31 cellular contexts compared by ENCODE assay signal in genomic region chr12:91576432-91576831, GRCh38.
"Had no signal": no experiment of that assay in that cellular context is flagged by ENCODE, and none has a peak within 500 bp of the region (broad histone marks: within the 10 kb centered on the region; RNA-seq: fewer than 3 reads in every experiment).

No MANE protein-coding gene starts in this region.

- ATAC-seq: activated CD8-positive, alpha-beta T cell treated with anti-CD3 and anti-CD28 coated beads for 36 hours; activated naive CD8-positive, alpha-beta T cell treated with anti-CD3 and anti-CD28 coated beads, Interleukin-2, amount 50 U/mL, for 24 hours; activated T-cell treated with anti-CD3 and anti-CD28 coated beads, Interleukin-2, amount 50 U/mL, for 4 hours; activated T-cell treated with anti-CD3 and anti-CD28 coated beads, Interleukin-2, amount 50 U/mL, for 72 hours; activated T-helper 17 cell treated with anti-CD3 and anti-CD28 coated beads, Interleukin-2, amount 50 U/mL, for 72 hours had no signal

- H3K27me3 ChIP-seq: ascending aorta, cardiac muscle cell had no signal

- FAIRE-seq: TTC549 had no signal

- H3K27ac ChIP-seq: ascending aorta, cardiac muscle cell, VCaP had no signal

- DNase-seq: activated B cell treated with CpG ODN at 0.5 μM for 24 hours; activated CD4-positive, alpha-beta memory T cell treated with anti-CD3 and anti-CD28 coated beads for 36 hours; activated CD4-positive, alpha-beta T cell treated with anti-CD3 and anti-CD28 coated beads for 4 hours; activated CD4-positive, alpha-beta T cell treated with anti-CD3 and anti-CD28 coated beads, Interleukin-2, amount 10 ng/mL, durations not matched to agents 24 days and 14 days; activated CD4-positive, alpha-beta T cell treated with anti-CD3 and anti-CD28 coated beads, Interleukin-2, amount 50 U/mL, for 1 hour; activated CD4-positive, alpha-beta T cell treated with anti-CD3 and anti-CD28 coated beads, Interleukin-2, amount 50 U/mL, for 4 hours; activated CD4-positive, CD25-positive, alpha-beta regulatory T cell treated with anti-CD3 and anti-CD28 coated beads, Interleukin-2, amount 50 U/mL, for 72 hours; activated CD8-positive, alpha-beta memory T cell treated with anti-CD3 and anti-CD28 coated beads, Interleukin-2, amount 50 U/mL, for 4 hours; activated CD8-positive, alpha-beta T cell treated with anti-CD3 and anti-CD28 coated beads for 36 hours; activated effector memory CD4-positive, alpha-beta T cell treated with anti-CD3 and anti-CD28 coated beads, Interleukin-2, amount 50 U/mL, for 16 hours; activated gamma-delta T cell treated with Interleukin-2 at 50 U/mL for 16 hours; activated naive CD4-positive, alpha-beta T cell; activated naive CD4-positive, alpha-beta T cell treated with anti-CD3 and anti-CD28 coated beads, Interleukin-2, amount 10 ng/mL, durations not matched to agents 7 days and 5 days; activated naive CD8-positive, alpha-beta T cell treated with anti-CD3 and anti-CD28 coated beads, Interleukin-2, amount 10 ng/mL, durations not matched to agents 7 days and 5 days; activated naive CD8-positive, alpha-beta T cell treated with anti-CD3 and anti-CD28 coated beads, Interleukin-2, amount 50 U/mL, for 24 hours; activated T-cell treated with anti-CD3 and anti-CD28 coated beads for 4 hours; activated T-cell treated with anti-CD3 and anti-CD28 coated beads, Interleukin-2, amount 50 U/mL, for 1 hour; activated T-cell treated with anti-CD3 and anti-CD28 coated beads, Interleukin-2, amount 50 U/mL, for 4 hours; activated T-cell treated with anti-CD3 and anti-CD28 coated beads, Interleukin-2, amount 50 U/mL, for 72 hours; amygdala; anterior cingulate cortex; caudate nucleus; cerebellar nuclear complex; T-helper 1 cell; T-helper 2 cell; T-helper 9 cell had no signal

- H3K36me3 ChIP-seq: ascending aorta, cardiac muscle cell had no signal

- H3K9me3 ChIP-seq: ascending aorta had no signal

- H3K4me3 ChIP-seq: ascending aorta, cardiac muscle cell had no signal

- H3K4me1 ChIP-seq: ascending aorta had no signal
